2 cellular contexts compared by ENCODE assay signal in the genomic region with DNA sequence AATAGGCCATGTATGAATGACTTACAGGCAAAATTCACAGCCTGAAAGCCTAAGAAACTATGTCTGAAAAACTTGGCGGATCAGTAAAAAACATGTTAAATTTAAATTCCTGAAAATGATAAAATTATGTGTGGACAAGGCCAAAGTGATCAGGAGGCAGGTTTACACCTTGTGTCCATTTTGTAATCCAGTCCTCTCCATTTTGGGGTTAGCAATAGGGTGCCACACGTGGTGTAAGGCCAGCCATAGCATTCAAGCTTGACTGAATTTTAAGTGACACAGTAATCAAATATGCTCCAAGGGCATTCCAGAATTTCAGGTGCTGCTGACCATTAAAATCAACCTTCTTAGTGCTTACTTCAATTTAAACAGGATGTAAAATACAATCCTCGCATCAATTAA.
TF ChIP-seq lines count a peak whose summit lies in the region.

No MANE protein-coding gene starts in this region.

TF ChIP-seq in GM12878, 131 proteins besides CTCF, POLR2A, EP300 and RAD21 (continues in another document):
- TF ChIP-seq MEF2A (IDR thresholded peaks at IDR 0.05; ENCODE audit: insufficient read depth, low read depth, low read length) = no peak
- peak; percentile 92 for TF ChIP-seq YY1 (IDR thresholded peaks at IDR 0.05; ENCODE audit: low read depth, low read length)
- TF ChIP-seq NR2C1 (IDR thresholded peaks at IDR 0.05) = peak; percentile 59; the same call in 1 of the 2 replicates
- TF ChIP-seq, protein P1, sequence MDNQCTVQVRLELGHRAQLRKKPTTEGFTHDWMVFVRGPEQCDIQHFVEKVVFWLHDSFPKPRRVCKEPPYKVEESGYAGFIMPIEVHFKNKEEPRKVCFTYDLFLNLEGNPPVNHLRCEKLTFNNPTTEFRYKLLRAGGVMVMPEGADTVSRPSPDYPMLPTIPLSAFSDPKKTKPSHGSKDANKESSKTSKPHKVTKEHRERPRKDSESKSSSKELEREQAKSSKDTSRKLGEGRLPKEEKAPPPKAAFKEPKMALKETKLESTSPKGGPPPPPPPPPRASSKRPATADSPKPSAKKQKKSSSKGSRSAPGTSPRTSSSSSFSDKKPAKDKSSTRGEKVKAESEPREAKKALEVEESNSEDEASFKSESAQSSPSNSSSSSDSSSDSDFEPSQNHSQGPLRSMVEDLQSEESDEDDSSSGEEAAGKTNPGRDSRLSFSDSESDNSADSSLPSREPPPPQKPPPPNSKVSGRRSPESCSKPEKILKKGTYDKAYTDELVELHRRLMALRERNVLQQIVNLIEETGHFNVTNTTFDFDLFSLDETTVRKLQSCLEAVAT (IDR thresholded peaks at IDR 0.05) = peak; percentile 38
- 0 out of 2 replicates have a peak, but pooled peaks have one; percentile 29 for TF ChIP-seq PAX8 (IDR thresholded peaks at IDR 0.05)
- TF ChIP-seq POLR2AphosphoS5 (IDR thresholded peaks at IDR 0.05; ENCODE audit: low read length) = 0 out of 2 replicates have a peak, but pooled peaks have one; percentile 29
- no peak for TF ChIP-seq MYB (IDR thresholded peaks at IDR 0.05; ENCODE audit: borderline replicate concordance, low read depth, low read length)
- no peak for TF ChIP-seq TCF7 (IDR thresholded peaks at IDR 0.05; ENCODE audit: borderline replicate concordance)
- TF ChIP-seq MXI1 (IDR thresholded peaks at IDR 0.05; ENCODE audit: low read depth, low read length) = peak; percentile 84
- TF ChIP-seq, protein P2, sequence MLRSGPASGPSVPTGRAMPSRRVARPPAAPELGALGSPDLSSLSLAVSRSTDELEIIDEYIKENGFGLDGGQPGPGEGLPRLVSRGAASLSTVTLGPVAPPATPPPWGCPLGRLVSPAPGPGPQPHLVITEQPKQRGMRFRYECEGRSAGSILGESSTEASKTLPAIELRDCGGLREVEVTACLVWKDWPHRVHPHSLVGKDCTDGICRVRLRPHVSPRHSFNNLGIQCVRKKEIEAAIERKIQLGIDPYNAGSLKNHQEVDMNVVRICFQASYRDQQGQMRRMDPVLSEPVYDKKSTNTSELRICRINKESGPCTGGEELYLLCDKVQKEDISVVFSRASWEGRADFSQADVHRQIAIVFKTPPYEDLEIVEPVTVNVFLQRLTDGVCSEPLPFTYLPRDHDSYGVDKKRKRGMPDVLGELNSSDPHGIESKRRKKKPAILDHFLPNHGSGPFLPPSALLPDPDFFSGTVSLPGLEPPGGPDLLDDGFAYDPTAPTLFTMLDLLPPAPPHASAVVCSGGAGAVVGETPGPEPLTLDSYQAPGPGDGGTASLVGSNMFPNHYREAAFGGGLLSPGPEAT (IDR thresholded peaks at IDR 0.05; ENCODE audit: low read depth) = peak; percentile 47; the same call in 1 of the 2 replicates
- TF ChIP-seq BHLHE40 (IDR thresholded peaks at IDR 0.05; ENCODE audit: borderline replicate concordance in 1 of 2, low read depth in 2 of 2, low read length in 1 of 2) = no peak
- TF ChIP-seq, protein P3, sequence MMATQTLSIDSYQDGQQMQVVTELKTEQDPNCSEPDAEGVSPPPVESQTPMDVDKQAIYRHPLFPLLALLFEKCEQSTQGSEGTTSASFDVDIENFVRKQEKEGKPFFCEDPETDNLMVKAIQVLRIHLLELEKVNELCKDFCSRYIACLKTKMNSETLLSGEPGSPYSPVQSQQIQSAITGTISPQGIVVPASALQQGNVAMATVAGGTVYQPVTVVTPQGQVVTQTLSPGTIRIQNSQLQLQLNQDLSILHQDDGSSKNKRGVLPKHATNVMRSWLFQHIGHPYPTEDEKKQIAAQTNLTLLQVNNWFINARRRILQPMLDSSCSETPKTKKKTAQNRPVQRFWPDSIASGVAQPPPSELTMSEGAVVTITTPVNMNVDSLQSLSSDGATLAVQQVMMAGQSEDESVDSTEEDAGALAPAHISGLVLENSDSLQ (IDR thresholded peaks at IDR 0.05) = 0 out of 2 replicates have a peak, but pooled peaks have one; percentile 16
- peak; percentile 18; the same call in 1 of the 3 replicates for TF ChIP-seq POU2F2 (IDR thresholded peaks at IDR 0.05; ENCODE audit: borderline replicate concordance, low read depth, low read length)
- peak; percentile 31 for TF ChIP-seq RELA (IDR thresholded peaks at IDR 0.05; ENCODE audit: borderline replicate concordance, partially characterized antibody)
- TF ChIP-seq, protein P4, sequence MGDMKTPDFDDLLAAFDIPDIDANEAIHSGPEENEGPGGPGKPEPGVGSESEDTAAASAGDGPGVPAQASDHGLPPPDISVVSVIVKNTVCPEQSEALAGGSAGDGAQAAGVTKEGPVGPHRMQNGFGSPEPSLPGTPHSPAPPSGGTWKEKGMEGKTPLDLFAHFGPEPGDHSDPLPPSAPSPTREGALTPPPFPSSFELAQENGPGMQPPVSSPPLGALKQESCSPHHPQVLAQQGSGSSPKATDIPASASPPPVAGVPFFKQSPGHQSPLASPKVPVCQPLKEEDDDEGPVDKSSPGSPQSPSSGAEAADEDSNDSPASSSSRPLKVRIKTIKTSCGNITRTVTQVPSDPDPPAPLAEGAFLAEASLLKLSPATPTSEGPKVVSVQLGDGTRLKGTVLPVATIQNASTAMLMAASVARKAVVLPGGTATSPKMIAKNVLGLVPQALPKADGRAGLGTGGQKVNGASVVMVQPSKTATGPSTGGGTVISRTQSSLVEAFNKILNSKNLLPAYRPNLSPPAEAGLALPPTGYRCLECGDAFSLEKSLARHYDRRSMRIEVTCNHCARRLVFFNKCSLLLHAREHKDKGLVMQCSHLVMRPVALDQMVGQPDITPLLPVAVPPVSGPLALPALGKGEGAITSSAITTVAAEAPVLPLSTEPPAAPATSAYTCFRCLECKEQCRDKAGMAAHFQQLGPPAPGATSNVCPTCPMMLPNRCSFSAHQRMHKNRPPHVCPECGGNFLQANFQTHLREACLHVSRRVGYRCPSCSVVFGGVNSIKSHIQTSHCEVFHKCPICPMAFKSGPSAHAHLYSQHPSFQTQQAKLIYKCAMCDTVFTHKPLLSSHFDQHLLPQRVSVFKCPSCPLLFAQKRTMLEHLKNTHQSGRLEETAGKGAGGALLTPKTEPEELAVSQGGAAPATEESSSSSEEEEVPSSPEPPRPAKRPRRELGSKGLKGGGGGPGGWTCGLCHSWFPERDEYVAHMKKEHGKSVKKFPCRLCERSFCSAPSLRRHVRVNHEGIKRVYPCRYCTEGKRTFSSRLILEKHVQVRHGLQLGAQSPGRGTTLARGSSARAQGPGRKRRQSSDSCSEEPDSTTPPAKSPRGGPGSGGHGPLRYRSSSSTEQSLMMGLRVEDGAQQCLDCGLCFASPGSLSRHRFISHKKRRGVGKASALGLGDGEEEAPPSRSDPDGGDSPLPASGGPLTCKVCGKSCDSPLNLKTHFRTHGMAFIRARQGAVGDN (IDR thresholded peaks at IDR 0.05) = 0 out of 2 replicates have a peak, but pooled peaks have one; percentile 67

TF ChIP-seq in HepG2, 621 proteins besides CTCF, POLR2A, EP300 and RAD21 (continues in another document):
- TF ChIP-seq KMT2B (CRISPR knock-in tag; IDR thresholded peaks at IDR 0.05) = no peak
- TF ChIP-seq, protein P5, sequence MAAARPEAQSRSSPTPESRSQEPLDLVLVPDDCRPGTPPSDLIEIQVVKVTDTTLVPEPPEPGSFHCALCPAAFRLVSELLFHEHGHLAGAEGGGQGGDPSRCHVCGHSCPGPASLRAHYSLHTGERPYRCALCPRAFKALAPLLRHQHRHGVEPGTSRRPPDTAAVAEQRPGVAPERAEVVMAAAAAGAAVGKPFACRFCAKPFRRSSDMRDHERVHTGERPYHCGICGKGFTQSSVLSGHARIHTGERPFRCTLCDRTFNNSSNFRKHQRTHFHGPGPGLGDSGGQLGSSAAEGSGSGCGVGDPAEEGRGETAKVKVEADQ (CRISPR knock-in tag; IDR thresholded peaks at IDR 0.05; ENCODE audit: borderline replicate concordance) = no peak
- TF ChIP-seq MXI1 (IDR thresholded peaks at IDR 0.05; ENCODE audit: borderline replicate concordance, low read depth, low read length) = peak; percentile 42; the same call in 1 of the 3 replicates
- TF ChIP-seq BCL6 (CRISPR knock-in tag; IDR thresholded peaks at IDR 0.05) = 0 out of 2 replicates have a peak, but pooled peaks have one; percentile 27
- TF ChIP-seq, protein P6, sequence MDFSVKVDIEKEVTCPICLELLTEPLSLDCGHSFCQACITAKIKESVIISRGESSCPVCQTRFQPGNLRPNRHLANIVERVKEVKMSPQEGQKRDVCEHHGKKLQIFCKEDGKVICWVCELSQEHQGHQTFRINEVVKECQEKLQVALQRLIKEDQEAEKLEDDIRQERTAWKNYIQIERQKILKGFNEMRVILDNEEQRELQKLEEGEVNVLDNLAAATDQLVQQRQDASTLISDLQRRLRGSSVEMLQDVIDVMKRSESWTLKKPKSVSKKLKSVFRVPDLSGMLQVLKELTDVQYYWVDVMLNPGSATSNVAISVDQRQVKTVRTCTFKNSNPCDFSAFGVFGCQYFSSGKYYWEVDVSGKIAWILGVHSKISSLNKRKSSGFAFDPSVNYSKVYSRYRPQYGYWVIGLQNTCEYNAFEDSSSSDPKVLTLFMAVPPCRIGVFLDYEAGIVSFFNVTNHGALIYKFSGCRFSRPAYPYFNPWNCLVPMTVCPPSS (IDR thresholded peaks at IDR 0.05) = no peak
- TF ChIP-seq XBP1 (CRISPR knock-in tag; IDR thresholded peaks at IDR 0.05) = no peak
- no peak for TF ChIP-seq SRSF1 (optimal IDR thresholded peaks at IDR 0.05; ENCODE audit: low read depth, low read length)
- no peak for TF ChIP-seq ZNF768 (CRISPR knock-in tag; IDR thresholded peaks at IDR 0.05)
- no peak for TF ChIP-seq ZBTB21 (CRISPR knock-in tag; IDR thresholded peaks at IDR 0.05)
- no peak for TF ChIP-seq TSC22D2 (CRISPR knock-in tag; IDR thresholded peaks at IDR 0.05; ENCODE audit: borderline replicate concordance)
- TF ChIP-seq KDM5B (CRISPR knock-in tag; IDR thresholded peaks at IDR 0.05; ENCODE audit: borderline replicate concordance) = no peak
- TF ChIP-seq ZBTB7B (CRISPR knock-in tag; IDR thresholded peaks at IDR 0.05) = no peak
- TF ChIP-seq STAT5B (CRISPR knock-in tag; IDR thresholded peaks at IDR 0.05) = 0 out of 2 replicates have a peak, but pooled peaks have one; percentile 47
- TF ChIP-seq HDAC1 (CRISPR knock-in tag; IDR thresholded peaks at IDR 0.05) = no peak
- TF ChIP-seq, protein P7, sequence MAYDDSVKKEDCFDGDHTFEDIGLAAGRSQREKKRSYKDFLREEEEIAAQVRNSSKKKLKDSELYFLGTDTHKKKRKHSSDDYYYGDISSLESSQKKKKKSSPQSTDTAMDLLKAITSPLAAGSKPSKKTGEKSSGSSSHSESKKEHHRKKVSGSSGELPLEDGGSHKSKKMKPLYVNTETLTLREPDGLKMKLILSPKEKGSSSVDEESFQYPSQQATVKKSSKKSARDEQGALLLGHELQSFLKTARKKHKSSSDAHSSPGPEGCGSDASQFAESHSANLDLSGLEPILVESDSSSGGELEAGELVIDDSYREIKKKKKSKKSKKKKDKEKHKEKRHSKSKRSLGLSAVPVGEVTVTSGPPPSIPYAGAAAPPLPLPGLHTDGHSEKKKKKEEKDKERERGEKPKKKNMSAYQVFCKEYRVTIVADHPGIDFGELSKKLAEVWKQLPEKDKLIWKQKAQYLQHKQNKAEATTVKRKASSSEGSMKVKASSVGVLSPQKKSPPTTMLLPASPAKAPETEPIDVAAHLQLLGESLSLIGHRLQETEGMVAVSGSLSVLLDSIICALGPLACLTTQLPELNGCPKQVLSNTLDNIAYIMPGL (CRISPR knock-in tag; IDR thresholded peaks at IDR 0.05; ENCODE audit: borderline replicate concordance in 1 of 2, low read depth in 1 of 2) = no peak; a peak in 1 of 4 replicates
- TF ChIP-seq, protein P8, sequence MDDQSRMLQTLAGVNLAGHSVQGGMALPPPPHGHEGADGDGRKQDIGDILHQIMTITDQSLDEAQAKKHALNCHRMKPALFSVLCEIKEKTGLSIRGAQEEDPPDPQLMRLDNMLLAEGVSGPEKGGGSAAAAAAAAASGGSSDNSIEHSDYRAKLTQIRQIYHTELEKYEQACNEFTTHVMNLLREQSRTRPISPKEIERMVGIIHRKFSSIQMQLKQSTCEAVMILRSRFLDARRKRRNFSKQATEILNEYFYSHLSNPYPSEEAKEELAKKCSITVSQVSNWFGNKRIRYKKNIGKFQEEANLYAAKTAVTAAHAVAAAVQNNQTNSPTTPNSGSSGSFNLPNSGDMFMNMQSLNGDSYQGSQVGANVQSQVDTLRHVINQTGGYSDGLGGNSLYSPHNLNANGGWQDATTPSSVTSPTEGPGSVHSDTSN (CRISPR knock-in tag; IDR thresholded peaks at IDR 0.05; ENCODE audit: borderline replicate concordance) = no peak
- no peak for TF ChIP-seq ZMYM2 (CRISPR knock-in tag; IDR thresholded peaks at IDR 0.05)
- no peak for TF ChIP-seq SP2 (CRISPR knock-in tag; IDR thresholded peaks at IDR 0.05)
- TF ChIP-seq, protein P9, sequence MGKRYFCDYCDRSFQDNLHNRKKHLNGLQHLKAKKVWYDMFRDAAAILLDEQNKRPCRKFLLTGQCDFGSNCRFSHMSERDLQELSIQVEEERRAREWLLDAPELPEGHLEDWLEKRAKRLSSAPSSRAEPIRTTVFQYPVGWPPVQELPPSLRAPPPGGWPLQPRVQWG (CRISPR knock-in tag; IDR thresholded peaks at IDR 0.05; ENCODE audit: borderline replicate concordance, low read depth) = no peak
- TF ChIP-seq TBL1XR1 (IDR thresholded peaks at IDR 0.05; ENCODE audit: borderline replicate concordance, low read length, partially characterized antibody) = no peak
- no peak for TF ChIP-seq CENPT (CRISPR knock-in tag; IDR thresholded peaks at IDR 0.05; ENCODE audit: low read depth)
- TF ChIP-seq, protein P10, sequence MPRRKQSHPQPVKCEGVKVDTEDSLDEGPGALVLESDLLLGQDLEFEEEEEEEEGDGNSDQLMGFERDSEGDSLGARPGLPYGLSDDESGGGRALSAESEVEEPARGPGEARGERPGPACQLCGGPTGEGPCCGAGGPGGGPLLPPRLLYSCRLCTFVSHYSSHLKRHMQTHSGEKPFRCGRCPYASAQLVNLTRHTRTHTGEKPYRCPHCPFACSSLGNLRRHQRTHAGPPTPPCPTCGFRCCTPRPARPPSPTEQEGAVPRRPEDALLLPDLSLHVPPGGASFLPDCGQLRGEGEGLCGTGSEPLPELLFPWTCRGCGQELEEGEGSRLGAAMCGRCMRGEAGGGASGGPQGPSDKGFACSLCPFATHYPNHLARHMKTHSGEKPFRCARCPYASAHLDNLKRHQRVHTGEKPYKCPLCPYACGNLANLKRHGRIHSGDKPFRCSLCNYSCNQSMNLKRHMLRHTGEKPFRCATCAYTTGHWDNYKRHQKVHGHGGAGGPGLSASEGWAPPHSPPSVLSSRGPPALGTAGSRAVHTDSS (CRISPR knock-in tag; conservative IDR thresholded peaks at IDR 0.05) = no peak
- TF ChIP-seq SMYD3 (CRISPR knock-in tag; IDR thresholded peaks at IDR 0.05) = no peak
- TF ChIP-seq IRX3 (CRISPR knock-in tag; IDR thresholded peaks at IDR 0.05; ENCODE audit: borderline replicate concordance, low read depth) = no peak
- no peak for TF ChIP-seq NFKB2 (CRISPR knock-in tag; IDR thresholded peaks at IDR 0.05; ENCODE audit: borderline replicate concordance)
- no peak for TF ChIP-seq ATM (IDR thresholded peaks at IDR 0.05; ENCODE audit: borderline replicate concordance)
- no peak for TF ChIP-seq RORA (CRISPR knock-in tag; IDR thresholded peaks at IDR 0.05)
- TF ChIP-seq ZNF354B (CRISPR knock-in tag; IDR thresholded peaks at IDR 0.05) = no peak
